In genomic region chr17:75763613-75764416, GRCh38 we compare ENCODE assay signal across 8 cellular contexts. TPM values are rescaled to one million over a fixed set of nuclear protein-coding genes. Genes with fewer than 3 reads are reported as not detected.
DNase-seq lines count a peak whose midpoint lies in the region; ATAC-seq and TF ChIP-seq lines count a peak whose summit lies in the region.

No MANE protein-coding gene starts in this region.

- no peaks in the 10 kb centered on the region for H3K9me3 Mint-ChIP-seq in activated CD4-positive, alpha-beta T cell treated with anti-CD3 and anti-CD28 coated beads for 36 hours (ENCODE audit: low read depth)

- H3K9me3 ChIP-seq in thoracic aorta = no peaks in the 10 kb centered on the region

- peak overlapping the region; percentile 91 for H3K27ac ChIP-seq in angular gyrus (ENCODE audit: low read depth, low read length)
- H3K27ac ChIP-seq in thoracic aorta = peak overlapping the region; percentile 71 to 83

- no peak for TF ChIP-seq CTCF in thoracic aorta (IDR thresholded peaks at IDR 0.05)

- no peak for ATAC-seq in activated CD4-positive, alpha-beta T cell treated with anti-CD3 and anti-CD28 coated beads for 36 hours
- ATAC-seq in left lobe of liver (peak; percentile 55), thoracic aorta (ENCODE audit: insufficient number of reproducible peaks, low FRiP score, low read depth) (no peak), HG02798 (IDR thresholded peaks at IDR 0.05; ENCODE audit: poor library complexity, unreplicated experiment) (no peak)

- peak overlapping the region; percentile 94 for H3K4me3 ChIP-seq in thoracic aorta

- H3K4me1 ChIP-seq in thoracic aorta (ENCODE audit: control insufficient read depth in 1 of 2, low read depth in 2 of 2) = peaks cover 9 to 24% of the 10 kb centered on the region in 2 donors

- H3K36me3 Mint-ChIP-seq in activated CD4-positive, alpha-beta T cell treated with anti-CD3 and anti-CD28 coated beads for 36 hours (ENCODE audit: low read depth) = peaks cover 5% of the 10 kb centered on the region

- peaks cover 3% of the 10 kb centered on the region for H3K4me1 Mint-ChIP-seq in activated CD4-positive, alpha-beta T cell treated with anti-CD3 and anti-CD28 coated beads for 36 hours

- no peaks in the 10 kb centered on the region for H3K27me3 Mint-ChIP-seq in activated CD4-positive, alpha-beta T cell treated with anti-CD3 and anti-CD28 coated beads for 36 hours

- no peak for DNase-seq in activated CD4-positive, alpha-beta T cell treated with anti-CD3 and anti-CD28 coated beads for 36 hours
- DNase-seq in activated CD4-positive, alpha-beta T cell treated with anti-CD3 and anti-CD28 coated beads for 48 hours = no peak
- DNase-seq in left lobe of liver (ENCODE audit: low spot score) = no peak
- DNase-seq in thoracic aorta (ENCODE audit: low spot score) = no peak
- no peak for DNase-seq in effector CD8-positive, alpha-beta T cell (lab: John Stamatoyannopoulos, UW)
- no peak for DNase-seq in KG1 (lab: John Stamatoyannopoulos, UW)

- intact Hi-C loops in activated CD4-positive, alpha-beta T cell treated with anti-CD3 and anti-CD28 coated beads for 36 hours (cut with DNase I, micrococcal nuclease) = loop anchor here (1.0 to 5.0 kb wide), 2 partner anchors 63 to 243 kb away; no protein-coding TSS in a partner anchor

- H3K4me3 Mint-ChIP-seq in activated CD4-positive, alpha-beta T cell treated with anti-CD3 and anti-CD28 coated beads for 36 hours = peak overlapping the region; percentile 80

- CTCF ChIA-PET in activated CD4-positive, alpha-beta T cell treated with anti-CD3 and anti-CD28 coated beads for 36 hours (lab: Charles Lee) = interaction anchor here (0.7 to 7.8 kb wide), 12 partner anchors 9 to 131 kb away, joined by 3 to 76 read pairs (median 7); partner anchors contain the start of gene SMIM5

- POLR2A ChIA-PET in activated CD4-positive, alpha-beta T cell treated with anti-CD3 and anti-CD28 coated beads for 36 hours (lab: Charles Lee) = interaction anchor here (0.6 to 6.1 kb wide), 4 partner anchors 11 to 66 kb away, joined by 3 to 79 read pairs (median 5); a partner anchor contains a TSS

- H3K36me3 ChIP-seq in thoracic aorta = no peaks in the 10 kb centered on the region

- peak overlapping the region; percentile 58 for H3K27ac Mint-ChIP-seq in activated CD4-positive, alpha-beta T cell treated with anti-CD3 and anti-CD28 coated beads for 36 hours

- no peaks in the 10 kb centered on the region for H3K27me3 ChIP-seq in thoracic aorta (replicated peaks; ENCODE audit: insufficient read depth)

RNA-seq across cellular contexts. Expression of gene GALK1, which starts 1.2 kb away (rescaled TPM):
- 10 to 100 TPM; 50.3 to 63.2 TPM for total RNA-seq in activated CD4-positive, alpha-beta T cell treated with anti-CD3 and anti-CD28 coated beads for 36 hours
- total RNA-seq in left lobe of liver = 90.9 TPM
- total RNA-seq in thoracic aorta = 10 to 100 TPM; 29.6 to 58.3 TPM

RNA-seq across cellular contexts. Expression of gene UNK, which starts 20.8 kb away (rescaled TPM):
- 10 to 100 TPM; 24.5 to 33.7 TPM for total RNA-seq in activated CD4-positive, alpha-beta T cell treated with anti-CD3 and anti-CD28 coated beads for 36 hours
- 7.0 TPM for total RNA-seq in left lobe of liver
- total RNA-seq in thoracic aorta = 10 to 100 TPM; 31.0 to 51.7 TPM

RNA-seq across cellular contexts. Expression of gene ITGB4, which starts 42.6 kb away (rescaled TPM):
- total RNA-seq in activated CD4-positive, alpha-beta T cell treated with anti-CD3 and anti-CD28 coated beads for 36 hours = 1 to 10 TPM in 1 of 2 experiments, under 1 TPM in 1; 0.62 to 1.5 TPM
- total RNA-seq in left lobe of liver (2.6 TPM), thoracic aorta (10 to 100 TPM; 11.6 to 21.1 TPM)
